ENCODE assay signal across 17 cellular contexts in the genomic region with DNA sequence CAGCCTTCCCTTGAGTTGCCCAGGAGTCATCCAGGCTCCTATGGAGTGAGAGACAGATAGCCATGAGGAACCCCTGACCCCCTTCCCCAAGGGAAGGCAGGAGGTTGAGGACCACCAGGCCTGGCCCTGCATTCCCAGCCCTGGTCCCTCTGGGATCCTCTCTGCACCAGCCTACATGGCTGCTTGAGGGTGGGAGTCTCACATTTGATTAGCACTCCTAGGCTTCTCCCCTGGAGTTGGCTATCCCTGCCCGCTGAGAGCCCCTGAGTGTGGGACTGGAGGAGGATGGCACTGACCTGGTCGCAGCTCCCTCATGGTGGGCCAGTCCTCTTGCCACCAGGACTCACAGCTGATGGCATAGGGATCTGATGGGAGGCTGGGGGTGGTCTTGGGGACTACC.
"Had no signal": no experiment of that assay in that cellular context is flagged by ENCODE, and none has a peak within 500 bp of the region (broad histone marks: within the 10 kb centered on the region; RNA-seq: fewer than 3 reads in every experiment).

No MANE protein-coding gene starts in this region.

- DNase-seq: activated CD4-positive, alpha-beta memory T cell treated with anti-CD3 and anti-CD28 coated beads, Interleukin-2, amount 10 ng/mL, durations not matched to agents 7 days and 5 days; activated gamma-delta T cell treated with Interleukin-2 at 50 U/mL for 16 hours; esophagus squamous epithelium; left ventricle myocardium superior; natural killer cell; right cardiac atrium; stimulated activated CD4-positive, alpha-beta T cell treated with anti-CD3 and anti-CD28 coated beads, Interleukin-1b, Interleukin-23, amount 100 ng/mL, for 48 hours; stomach; transverse colon had no signal

- H3K4me1 ChIP-seq: pancreas had no signal

- H3K27ac ChIP-seq: esophagus squamous epithelium, gastrocnemius medialis, pancreas, stomach, suprapubic skin, transverse colon had no signal

- H3K27me3 ChIP-seq: dorsolateral prefrontal cortex, esophagus squamous epithelium, gastrocnemius medialis, pancreas, stomach, suprapubic skin, transverse colon had no signal

- H3K4me1 Mint-ChIP-seq: brain had no signal

- H3K27ac Mint-ChIP-seq: activated CD4-positive, alpha-beta memory T cell treated with anti-CD3 and anti-CD28 coated beads, Interleukin-2, amount 10 ng/mL, durations not matched to agents 7 days and 5 days; activated CD4-positive, alpha-beta T cell treated with anti-CD3 and anti-CD28 coated beads, Interleukin-2, amount 10 ng/mL, durations not matched to agents 24 days and 14 days; brain; natural killer cell; T-helper 1 cell treated with Interleukin-12 subunit alpha and Interleukin-12 subunit beta and Interleukin-4 antibody, amounts not matched to agents 30 μg/mL and 1 μg/mL, for 36 hours had no signal

- H3K9me3 Mint-ChIP-seq: activated CD4-positive, alpha-beta memory T cell treated with anti-CD3 and anti-CD28 coated beads, Interleukin-2, amount 10 ng/mL, durations not matched to agents 7 days and 5 days; activated CD4-positive, alpha-beta T cell treated with anti-CD3 and anti-CD28 coated beads, Interleukin-2, amount 10 ng/mL, durations not matched to agents 24 days and 14 days; activated naive CD4-positive, alpha-beta T cell treated with anti-CD3 and anti-CD28 coated beads, Interleukin-2, amount 50 U/mL, for 24 hours; brain; natural killer cell; T-helper 1 cell treated with Interleukin-12 subunit alpha and Interleukin-12 subunit beta and Interleukin-4 antibody, amounts not matched to agents 30 μg/mL and 1 μg/mL, for 36 hours had no signal

- H3K4me3 Mint-ChIP-seq: activated CD4-positive, alpha-beta memory T cell treated with anti-CD3 and anti-CD28 coated beads, Interleukin-2, amount 10 ng/mL, durations not matched to agents 7 days and 5 days; activated CD4-positive, alpha-beta T cell treated with anti-CD3 and anti-CD28 coated beads, Interleukin-2, amount 10 ng/mL, durations not matched to agents 24 days and 14 days; activated naive CD4-positive, alpha-beta T cell treated with anti-CD3 and anti-CD28 coated beads, Interleukin-2, amount 50 U/mL, for 24 hours; brain; natural killer cell; T-helper 1 cell treated with Interleukin-12 subunit alpha and Interleukin-12 subunit beta and Interleukin-4 antibody, amounts not matched to agents 30 μg/mL and 1 μg/mL, for 36 hours had no signal

- H3K4me3 ChIP-seq: esophagus squamous epithelium, gastrocnemius medialis, pancreas, stomach, suprapubic skin, transverse colon had no signal

- H3K36me3 Mint-ChIP-seq: activated naive CD4-positive, alpha-beta T cell treated with anti-CD3 and anti-CD28 coated beads, Interleukin-2, amount 50 U/mL, for 24 hours; brain; natural killer cell had no signal

- H3K27me3 Mint-ChIP-seq: activated CD4-positive, alpha-beta memory T cell treated with anti-CD3 and anti-CD28 coated beads, Interleukin-2, amount 10 ng/mL, durations not matched to agents 7 days and 5 days; activated CD4-positive, alpha-beta T cell treated with anti-CD3 and anti-CD28 coated beads, Interleukin-2, amount 10 ng/mL, durations not matched to agents 24 days and 14 days; activated naive CD4-positive, alpha-beta T cell treated with anti-CD3 and anti-CD28 coated beads, Interleukin-2, amount 50 U/mL, for 24 hours had no signal

- H3K36me3 ChIP-seq: gastrocnemius medialis, pancreas, suprapubic skin, transverse colon had no signal

- H3K9me3 ChIP-seq: esophagus squamous epithelium, gastrocnemius medialis, pancreas, stomach, suprapubic skin, transverse colon had no signal
